In the genomic region with DNA sequence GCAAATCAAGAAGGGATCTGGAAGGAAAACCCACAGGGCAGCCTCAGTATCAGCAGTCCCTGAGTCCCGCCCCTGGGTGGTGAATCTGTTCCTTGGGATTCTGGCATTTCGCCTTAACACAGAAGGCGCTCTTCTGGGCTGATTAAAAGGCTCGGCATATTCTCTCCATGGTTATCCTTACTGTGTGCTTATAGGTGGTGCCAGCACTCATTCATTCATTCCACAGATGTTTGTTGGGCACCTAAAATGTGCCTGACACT, we compare ENCODE assay signal across 15 cellular contexts. TPM values are rescaled to one million over a fixed set of nuclear protein-coding genes. Genes with fewer than 3 reads are reported as not detected.
DNase-seq lines count a peak whose midpoint lies in the region; ATAC-seq, FAIRE-seq and TF ChIP-seq lines count a peak whose summit lies in the region.
"Had no signal": no experiment of that assay in that cellular context is flagged by ENCODE, and none has a peak within 500 bp of the region (broad histone marks: within the 10 kb centered on the region; RNA-seq: fewer than 3 reads in every experiment).

No MANE protein-coding gene starts in this region.

- H3K27me3 ChIP-seq in testis, result no peaks in the 10 kb centered on the region
- H3K27me3 ChIP-seq: cardiac muscle cell, tibial nerve had no signal

- H2AFZ ChIP-seq in OCI-LY7 (ENCODE audit: low read length), result peak overlapping the region; percentile 63

- no peaks in the 10 kb centered on the region for H3K27me3 Mint-ChIP-seq in stimulated activated naive CD8-positive, alpha-beta T cell treated with anti-CD3 and anti-CD28 coated beads, Interleukin-15, Interleukin-2, amounts not matched to agents 100 ng/mL and 50 ng/mL, for 24 hours

- no peaks in the 10 kb centered on the region for H3K9me3 ChIP-seq in OCI-LY7 (ENCODE audit: low read length)
- no peaks in the 10 kb centered on the region for H3K9me3 ChIP-seq in testis
- H3K9me3 ChIP-seq: psoas muscle, tibial nerve had no signal

- H3K27ac ChIP-seq in OCI-LY7 (ENCODE audit: low read depth, low read length, poor library complexity, severe bottlenecking), result no peak overlapping the region
- no peak overlapping the region for H3K27ac ChIP-seq in testis
- H3K27ac ChIP-seq: C4-2B, cardiac muscle cell, psoas muscle had no signal

- H3K9me2 ChIP-seq in OCI-LY7 (ENCODE audit: insufficient read depth, low read length), result no peaks in the 10 kb centered on the region

- H3K4me2 ChIP-seq in OCI-LY7 (ENCODE audit: low read length), result 0 out of 2 replicates have a peak overlapping the region, but pooled peaks have one; percentile 36

- H3K4me3 Mint-ChIP-seq in stimulated activated naive CD8-positive, alpha-beta T cell treated with anti-CD3 and anti-CD28 coated beads, Interleukin-15, Interleukin-2, amounts not matched to agents 100 ng/mL and 50 ng/mL, for 24 hours, result no peak overlapping the region

- BruUV-seq in OCI-LY7 (replicated peaks; lab: Mats Ljungman, UMichigan), result no TSS peak

- H3K4me1 Mint-ChIP-seq in stimulated activated naive CD8-positive, alpha-beta T cell treated with anti-CD3 and anti-CD28 coated beads, Interleukin-15, Interleukin-2, amounts not matched to agents 100 ng/mL and 50 ng/mL, for 24 hours (ENCODE audit: low read depth), result peaks cover 43% of the 10 kb centered on the region

- intact Hi-C loops in OCI-LY7 (cut with micrococcal nuclease; ENCODE audit: unreplicated experiment) (loop anchor here (1.0 to 5.0 kb wide), 3 partner anchors 222 to 1054 kb away; no protein-coding TSS in a partner anchor), testis (cut with DNase I; ENCODE audit: low total_unique reads) (no loop called here)

- WGBS in testis, 2 donors, result 50 to 76% methylated on average over 4 of the region's 4 CpGs

- no peak for ATAC-seq in stimulated activated naive CD8-positive, alpha-beta T cell treated with anti-CD3 and anti-CD28 coated beads, Interleukin-15, Interleukin-2, amounts not matched to agents 100 U/mL and 50 U/mL, for 24 hours

- no peak for TF ChIP-seq CTCF in OCI-LY7 (conservative IDR thresholded peaks at IDR 0.05; ENCODE audit: low read length)
- TF ChIP-seq CTCF in fibroblast of the aortic adventitia (IDR thresholded peaks at IDR 0.05; ENCODE audit: insufficient read depth, low read length), result no peak
- no peak for TF ChIP-seq CTCF in testis (IDR thresholded peaks at IDR 0.05)

- no peak overlapping the region for H3K4me3 ChIP-seq in OCI-LY7 (ENCODE audit: low read depth, low read length, poor library complexity, severe bottlenecking)
- H3K4me3 ChIP-seq in fibroblast of the aortic adventitia (ENCODE audit: low read depth, low read length), result no peak overlapping the region
- no peak overlapping the region for H3K4me3 ChIP-seq in testis
- H3K4me3 ChIP-seq: cardiac muscle cell, psoas muscle, tibial nerve had no signal

- H3K79me2 ChIP-seq in OCI-LY7 (ENCODE audit: insufficient read depth, low read depth, low read length), result no peaks in the 10 kb centered on the region

- CTCF ChIA-PET in OCI-LY7 (lab: Charles Lee; ENCODE audit: unreplicated experiment), result interaction anchor here (0.6 to 2.1 kb wide), 2 partner anchors 171 to 222 kb away, joined by 4 to 10 read pairs; no protein-coding TSS in a partner anchor

- POLR2A ChIA-PET in OCI-LY7 (lab: Charles Lee), result interaction anchor here (0.5 to 1.2 kb wide), 3 partner anchors 224 to 249 kb away, joined by 3 to 4 read pairs (median 3); no protein-coding TSS in a partner anchor

- TF ChIP-seq POLR2A in testis (IDR thresholded peaks at IDR 0.05) (no peak), H54 (IDR thresholded peaks at IDR 0.05; ENCODE audit: low read depth, low read length) (no peak)

- H4K20me1 ChIP-seq in OCI-LY7 (ENCODE audit: insufficient read depth, low read length), result no peaks in the 10 kb centered on the region

- H3K36me3 Mint-ChIP-seq in stimulated activated naive CD8-positive, alpha-beta T cell treated with anti-CD3 and anti-CD28 coated beads, Interleukin-15, Interleukin-2, amounts not matched to agents 100 ng/mL and 50 ng/mL, for 24 hours (ENCODE audit: low read depth), result no peaks in the 10 kb centered on the region

- H3K36me3 ChIP-seq in OCI-LY7 (ENCODE audit: insufficient read depth, low read length) (no peaks in the 10 kb centered on the region), testis (ENCODE audit: low read depth, missing control alignments) (no peaks in the 10 kb centered on the region)
- H3K36me3 ChIP-seq: cardiac muscle cell, tibial nerve had no signal

- FAIRE-seq in H54 (lab: Jason Lieb, UNC), result no peak

- no peaks in the 10 kb centered on the region for H3K9me3 Mint-ChIP-seq in stimulated activated naive CD8-positive, alpha-beta T cell treated with anti-CD3 and anti-CD28 coated beads, Interleukin-15, Interleukin-2, amounts not matched to agents 100 ng/mL and 50 ng/mL, for 24 hours

- DNase-seq in stimulated activated naive CD8-positive, alpha-beta T cell treated with anti-CD3 and anti-CD28 coated beads, Interleukin-15, Interleukin-2, amounts not matched to agents 100 U/mL and 50 U/mL, for 24 hours, result no peak
- DNase-seq in OCI-LY7 (ENCODE audit: low spot score), result no peak
- DNase-seq in fibroblast of the aortic adventitia (ENCODE audit: low read depth), result peak; percentile 42
- peak; percentile 26 for DNase-seq in testis
- no peak for DNase-seq in H54 (ENCODE audit: insufficient read length, low spot score)
- DNase-seq in amniotic stem cell (lab: John Stamatoyannopoulos, UW), result no peak
- DNase-seq in HuH-7 (ENCODE audit: low spot score), result no peak
- DNase-seq: activated naive CD4-positive, alpha-beta T cell; left cardiac atrium; NCI-H2029; psoas muscle had no signal

- H3K27ac Mint-ChIP-seq in stimulated activated naive CD8-positive, alpha-beta T cell treated with anti-CD3 and anti-CD28 coated beads, Interleukin-15, Interleukin-2, amounts not matched to agents 100 ng/mL and 50 ng/mL, for 24 hours, result peak overlapping the region; percentile 26

- H3K4me1 ChIP-seq in OCI-LY7 (ENCODE audit: insufficient read depth, low read length, poor library complexity, severe bottlenecking) (peaks cover 6% of the 10 kb centered on the region), testis (peaks cover 5% of the 10 kb centered on the region)
- H3K4me1 ChIP-seq: psoas muscle had no signal

RNA-seq across cellular contexts. Expression of gene RAB4A, which starts 12.1 kb away (rescaled TPM):
- total RNA-seq in OCI-LY7 (2014; rRNA removed; shearing (Covaris generic)), result 20.0 and 27.9 TPM in 2 replicates
- total RNA-seq in OCI-LY7 (2022) (17.5 and 22.8 TPM in 2 replicates), fibroblast of the aortic adventitia (ENCODE audit: low replicate concordance) (30.8 and 33.2 TPM in 2 replicates), testis (10 to 100 TPM; 27.2 to 30.2 TPM)
- polyA plus RNA-seq in testis (ENCODE audit: insufficient read depth, low read depth, low replicate concordance), result 55.1 TPM

Comparison
In these comparisons a context has a peak if more than half of its experiments do, and no peak if none do; other contexts are left out.
1. DNase-seq: peak in fibroblast of the aortic adventitia (single experiment) and testis (single experiment); none in stimulated activated naive CD8-positive, alpha-beta T cell treated with anti-CD3 and anti-CD28 coated beads, Interleukin-15, Interleukin-2, amounts not matched to agents 100 U/mL and 50 U/mL, for 24 hours (single experiment), OCI-LY7 (single experiment), H54 (single experiment), amniotic stem cell (single experiment) and HuH-7 (single experiment).